In genomic region chr12:113909776-113910420, GRCh38 we compare ENCODE assay signal across 1 cellular context.
A peak's percentile ranks its signal among the peaks of the same experiment; 100 is the strongest.
TF ChIP-seq lines count a peak whose summit lies in the region.

No MANE protein-coding gene starts in this region.

TF ChIP-seq in K562, 482 proteins besides CTCF, POLR2A, EP300 and RAD21:
- TF ChIP-seq CHD4 (IDR thresholded peaks at IDR 0.05; ENCODE audit: insufficient read depth, insufficient replicate concordance, low read depth, low read length, poor library complexity, severe bottlenecking) = peak; percentile 56
- TF ChIP-seq USF2 (CRISPR knock-in tag; IDR thresholded peaks at IDR 0.05) = no peak
- no peak for TF ChIP-seq ZNF280B (CRISPR knock-in tag; IDR thresholded peaks at IDR 0.05)
- peak; percentile 84 for TF ChIP-seq BCOR (IDR thresholded peaks at IDR 0.05)
- 0 out of 2 replicates have a peak, but pooled peaks have one; percentile 62 for TF ChIP-seq PTBP1 (IDR thresholded peaks at IDR 0.05; ENCODE audit: low read depth, low read length)
- no peak for TF ChIP-seq JUN (IDR thresholded peaks at IDR 0.05; ENCODE audit: borderline replicate concordance, low read depth, low read length)
- TF ChIP-seq JUN (CRISPR knock-in tag; IDR thresholded peaks at IDR 0.05; ENCODE audit: borderline replicate concordance) = no peak
- peak in 1 of 2 experiments; percentile 64; a peak in 2 of 4 replicates for TF ChIP-seq RCOR1 (IDR thresholded peaks at IDR 0.05; ENCODE audit: borderline replicate concordance in 1 of 2, low read depth in 2 of 2, low read length in 2 of 2)
- TF ChIP-seq RBM25 (IDR thresholded peaks at IDR 0.05; ENCODE audit: low read depth, low read length, severe bottlenecking) = peak; percentile 88
- TF ChIP-seq SMARCA5 (IDR thresholded peaks at IDR 0.05) = peak; percentile 59; the same call in 1 of the 2 replicates
- TF ChIP-seq KDM1A (IDR thresholded peaks at IDR 0.05) = peak in 1 of 2 experiments; percentile 74; a peak in 3 of 4 replicates
- TF ChIP-seq POLR3A (IDR thresholded peaks at IDR 0.05; ENCODE audit: borderline replicate concordance, extremely low read depth, insufficient read depth, insufficient read length) = no peak
- no peak for TF ChIP-seq L3MBTL2 (IDR thresholded peaks at IDR 0.05)
- no peak for TF ChIP-seq ZNF766 (CRISPR knock-in tag; conservative IDR thresholded peaks at IDR 0.05)
- peak; percentile 90 for TF ChIP-seq ADNP (tag; IDR thresholded peaks at IDR 0.05)
- no peak for TF ChIP-seq GTF2B (IDR thresholded peaks at IDR 0.05; ENCODE audit: extremely low read depth, insufficient read length)
- TF ChIP-seq HINFP (tag; conservative IDR thresholded peaks at IDR 0.05; ENCODE audit: low read depth) = no peak
